ENCODE assay signal across 20 cellular contexts in genomic region chr12:124821252-124822200, GRCh38. TPM values are rescaled to one million over a fixed set of nuclear protein-coding genes. Genes with fewer than 3 reads are reported as not detected.
DNase-seq lines count a peak whose midpoint lies in the region; ATAC-seq, FAIRE-seq and TF ChIP-seq lines count a peak whose summit lies in the region.
"Had no signal": no experiment of that assay in that cellular context is flagged by ENCODE, and none has a peak within 500 bp of the region (broad histone marks: within the 10 kb centered on the region; RNA-seq: fewer than 3 reads in every experiment).

No MANE protein-coding gene starts in this region.

- H3K14ac ChIP-seq in H1 (ENCODE audit: insufficient read length) = no peak overlapping the region

- no peak overlapping the region for H4K91ac ChIP-seq in H1 (replicated peaks; ENCODE audit: insufficient read length, low read length)

- no peaks in the 10 kb centered on the region; the same call in 1 of the 2 replicates for H3K23me2 ChIP-seq in H1 (ENCODE audit: low read depth, low read length)

- peaks cover 18% of the 10 kb centered on the region for H3K79me1 ChIP-seq in H1 (ENCODE audit: low read depth, low read length)

- no peak for FAIRE-seq in H1 (lab: Jason Lieb, UNC)
- FAIRE-seq: A204.1, GM12878, GM18507 had no signal

- no peaks in the 10 kb centered on the region for H3K9me3 ChIP-seq in H1 (ENCODE audit: insufficient read depth in 2 of 2, low read depth in 1 of 2, low read length in 1 of 2)
- H3K9me3 ChIP-seq in right lobe of liver = no peaks in the 10 kb centered on the region
- H3K9me3 ChIP-seq in SK-N-SH = no peaks in the 10 kb centered on the region
- H3K9me3 ChIP-seq: BLaER1 treated with 17β-estradiol and CSF1 and Interleukin-3, amounts not matched to agents 10 nM and 100 nM had no signal

- no peaks in the 10 kb centered on the region for H3K9me2 ChIP-seq in SK-N-SH

- ATAC-seq in right lobe of liver = peak; percentile 70 to 89 (median 83)
- ATAC-seq in sciatic nerve = no peak
- ATAC-seq in HG02970 (IDR thresholded peaks at IDR 0.05; ENCODE audit: low FRiP score, unreplicated experiment) = no peak
- ATAC-seq: GM12878 had no signal

- peaks cover 3 to 14% (median 10%) of the 10 kb centered on the region in 4 experiments for H3K4me1 ChIP-seq in H1 (replicated peaks in 1 of 4; ENCODE audit: control insufficient read depth in 3 of 4, insufficient read depth in 4 of 4, low read length in 3 of 4)
- peaks cover 0 to 54% (median 23%) of the 10 kb centered on the region in 4 donors for H3K4me1 ChIP-seq in right lobe of liver
- H3K4me1 ChIP-seq in SK-N-SH (ENCODE audit: control insufficient read depth in 1 of 2, insufficient read depth in 2 of 2, low read depth in 1 of 2, low read length in 1 of 2) = peaks cover 0 to 2% of the 10 kb centered on the region in 2 experiments; a peak in 1 of 4 replicates

- TF ChIP-seq CTCF in 22Rv1 (IDR thresholded peaks at IDR 0.05) = no peak
- TF ChIP-seq CTCF in H1 (IDR thresholded peaks at IDR 0.05; ENCODE audit: control extremely low read depth in 1 of 3, insufficient read depth in 1 of 3, low read depth in 1 of 3, low read length in 3 of 3) = no peak
- no peak for TF ChIP-seq CTCF in right lobe of liver (IDR thresholded peaks at IDR 0.05)
- TF ChIP-seq CTCF in SK-N-SH (IDR thresholded peaks at IDR 0.05) = no peak

- DNase-seq in HuH-7 (ENCODE audit: low spot score) (peak; percentile 86), H1 (ENCODE audit: low read depth in 1 of 2, low spot score in 2 of 2) (no peak), right lobe of liver (peak; percentile 70 to 93 (median 85)), sciatic nerve (ENCODE audit: low spot score) (no peak), SK-N-SH (no peak), NCI-H1105 treated with DMSO at 0.1 percent for 48 hours (lab: John Stamatoyannopoulos, UW) (no peak)
- DNase-seq: CD8-positive, alpha-beta memory T cell; GDM1; HFFc6; NCI-H1930; NCI-H2171; NCI-H446; OCI-M1; SIG-M5 had no signal

- no peak overlapping the region; the same call in 1 of the 2 replicates for H2BK5ac ChIP-seq in H1 (ENCODE audit: low read depth, low read length)

- no peak overlapping the region for H3K23ac ChIP-seq in H1 (ENCODE audit: insufficient read length)

- H3K4me3 ChIP-seq in H1 (ENCODE audit: extremely low read depth in 1 of 4, insufficient read depth in 2 of 4, low read depth in 3 of 4, low read length in 4 of 4) (no peak overlapping the region), right lobe of liver (peak overlapping the region in 2 of 3 donors; percentile 25), SK-N-SH (ENCODE audit: low read depth in 2 of 2, low read length in 1 of 2) (no peak overlapping the region)
- H3K4me3 ChIP-seq: BLaER1 treated with 17β-estradiol and CSF1 and Interleukin-3, amounts not matched to agents 10 nM and 100 nM; GM12878 had no signal

- H4K20me1 ChIP-seq in H1 (replicated peaks in 1 of 2; ENCODE audit: control insufficient read depth in 1 of 2, insufficient read depth in 2 of 2, low read length in 2 of 2) = peaks cover 0 to 6% of the 10 kb centered on the region in 2 experiments
- H4K20me1 ChIP-seq in SK-N-SH (ENCODE audit: insufficient read depth) = no peaks in the 10 kb centered on the region

- peak overlapping the region; percentile 90; the same call in 1 of the 2 replicates for H2AK5ac ChIP-seq in H1 (ENCODE audit: low read depth, low read length)

- H3K56ac ChIP-seq in H1 (replicated peaks; ENCODE audit: insufficient read length, low read depth, low read length) = no peak overlapping the region

- no peak for TF ChIP-seq POLR2A in H1 (IDR thresholded peaks at IDR 0.05; ENCODE audit: control extremely low read depth in 1 of 2, low read depth in 2 of 2, low read length in 2 of 2)
- TF ChIP-seq POLR2A in right lobe of liver (IDR thresholded peaks at IDR 0.05) = peak; percentile 44

- H3K27me3 ChIP-seq in H1 (replicated peaks in 1 of 4; ENCODE audit: control insufficient read depth in 3 of 4, extremely low read depth in 1 of 4, insufficient read depth in 3 of 4, low read length in 3 of 4) (no peaks in the 10 kb centered on the region), right lobe of liver (no peaks in the 10 kb centered on the region), SK-N-SH (ENCODE audit: insufficient read depth) (no peaks in the 10 kb centered on the region)
- H3K27me3 ChIP-seq: BLaER1 treated with 17β-estradiol and CSF1 and Interleukin-3, amounts not matched to agents 10 nM and 100 nM had no signal

- CTCF ChIA-PET in H1 (lab: Charles Lee; ENCODE audit: partially characterized antibody) (no interaction called here), SK-N-SH (lab: Yijun Ruan, JAX) (no interaction called here)

- POLR2A ChIA-PET in H1 (lab: Charles Lee; ENCODE audit: partially characterized antibody) (interaction anchor here (0.5 to 1.7 kb wide), 2 partner anchors 88 to 168 kb away, joined by 3 to 4 read pairs; no protein-coding TSS in a partner anchor), SK-N-SH (lab: Yijun Ruan, JAX) (no interaction called here)

- H3K36me3 ChIP-seq in H1 (ENCODE audit: control insufficient read depth in 2 of 4, insufficient read depth in 4 of 4, low read length in 3 of 4) (no peaks in the 10 kb centered on the region), right lobe of liver (no peaks in the 10 kb centered on the region), SK-N-SH (replicated peaks in 1 of 2; ENCODE audit: control insufficient read depth in 1 of 2, insufficient read depth in 2 of 2, low read length in 1 of 2) (no peaks in the 10 kb centered on the region)

- H3K79me2 ChIP-seq in H1 (ENCODE audit: control insufficient read depth in 1 of 2, insufficient read depth in 2 of 2, low read length in 2 of 2) (peaks cover 0 to 5% of the 10 kb centered on the region in 2 experiments; a peak in 2 of 4 replicates), SK-N-SH (ENCODE audit: insufficient read depth) (no peaks in the 10 kb centered on the region)

- no peak overlapping the region for H2BK20ac ChIP-seq in H1 (ENCODE audit: low read length)

- H2BK15ac ChIP-seq in H1 (ENCODE audit: low read length) = 0 out of 2 replicates have a peak overlapping the region, but pooled peaks have one; percentile 31

- H2AFZ ChIP-seq in H1 (ENCODE audit: low read length) = no peak overlapping the region
- no peak overlapping the region for H2AFZ ChIP-seq in SK-N-SH (ENCODE audit: low read depth)

- no peak overlapping the region; the same call in 1 of the 2 replicates for H3K18ac ChIP-seq in H1 (ENCODE audit: extremely low read depth, low read length)

- H3K9ac ChIP-seq in H1 (replicated peaks in 1 of 4; ENCODE audit: extremely low read depth in 1 of 4, low read depth in 3 of 4, low read length in 3 of 4) (no peak overlapping the region), SK-N-SH (no peak overlapping the region)
- H3K9ac ChIP-seq: BLaER1 treated with 17β-estradiol and CSF1 and Interleukin-3, amounts not matched to agents 10 nM and 100 nM had no signal

- H3K27ac ChIP-seq in 22Rv1 = peak overlapping the region; percentile 39; the same call in 1 of the 2 replicates
- H3K27ac ChIP-seq in H1 (ENCODE audit: low read depth, low read length) = no peak overlapping the region
- H3K27ac ChIP-seq in right lobe of liver = peak overlapping the region; percentile 89 to 96 (median 92)
- H3K27ac ChIP-seq in SK-N-SH (ENCODE audit: low read depth in 2 of 2, low read length in 1 of 2) = no peak overlapping the region
- H3K27ac ChIP-seq: BLaER1 treated with 17β-estradiol and CSF1 and Interleukin-3, amounts not matched to agents 10 nM and 100 nM had no signal

- H2BK12ac ChIP-seq in H1 (ENCODE audit: low read depth, low read length) = peak overlapping the region; percentile 60; the same call in 1 of the 2 replicates

- TF ChIP-seq RAD21 in H1 (IDR thresholded peaks at IDR 0.05 in 1 of 2, conservative IDR thresholded peaks at IDR 0.05 in 1 of 2; ENCODE audit: low read depth in 2 of 2, low read length in 2 of 2) (no peak), SK-N-SH (IDR thresholded peaks at IDR 0.05; ENCODE audit: low read length) (no peak)

- H4K5ac ChIP-seq in H1 (ENCODE audit: insufficient read length, low read depth, low read length) = no peak overlapping the region

- H3F3A ChIP-seq in SK-N-SH (replicated peaks; ENCODE audit: insufficient read depth) = no peaks in the 10 kb centered on the region

- H2BK120ac ChIP-seq in H1 (replicated peaks; ENCODE audit: low read depth, low read length) = no peak overlapping the region

- no peak for TF ChIP-seq EP300 in H1 (IDR thresholded peaks at IDR 0.05; ENCODE audit: borderline replicate concordance in 1 of 2, low read depth in 2 of 2, low read length in 2 of 2)
- no peak for TF ChIP-seq EP300 in SK-N-SH (IDR thresholded peaks at IDR 0.05; ENCODE audit: borderline replicate concordance in 1 of 2, low read depth in 1 of 2, low read length in 1 of 2)

- intact Hi-C loops in right lobe of liver (cut with DNase I) = no loop called here
- intact Hi-C loops in sciatic nerve (cut with DNase I) = no loop called here

- WGBS in H1 (ENCODE audit: extremely low coverage in 1 of 2, insufficient coverage in 1 of 2, insufficient read length in 1 of 2, insufficient replicate concordance in 2 of 2, low coverage in 1 of 2, low lambda C conversion rate in 2 of 2, missing lambda C conversion rate in 1 of 2), 2 experiments = 95% methylated on average over 16 of the region's 16 CpGs; no CpG with 5 or more reads in 1 of the 2 experiments
- 27% methylated on average over 9 of the region's 16 CpGs for WGBS in right lobe of liver (ENCODE audit: insufficient coverage, low coverage, low lambda C conversion rate, missing lambda C conversion rate)
- WGBS in SK-N-SH (ENCODE audit: low lambda C conversion rate) = 91% methylated on average over 16 of the region's 16 CpGs

- no peak overlapping the region for H3K4me2 ChIP-seq in H1 (ENCODE audit: insufficient read depth in 1 of 2, low read depth in 2 of 2, low read length in 2 of 2)
- H3K4me2 ChIP-seq in SK-N-SH = no peak overlapping the region
- H3K4me2 ChIP-seq: BLaER1 treated with 17β-estradiol and CSF1 and Interleukin-3, amounts not matched to agents 10 nM and 100 nM had no signal

- no peak overlapping the region for H4K8ac ChIP-seq in H1 (ENCODE audit: extremely low read depth, insufficient read depth, low read length)

- H3K4ac ChIP-seq in H1 (replicated peaks; ENCODE audit: insufficient read length, low read depth, low read length) = no peak overlapping the region

RNA-seq across cellular contexts. Expression of gene SCARB1, which starts 42.1 kb away (rescaled TPM):
- 57.1 and 58.0 TPM in 2 replicates for total RNA-seq in H1 (2021; fragmentation: NEBNext Ultra II Directional; extraction: Animal tissue kit (Norgen Biotek cat#: 25700))
- 45.3 and 70.7 TPM in 2 replicates for polyA plus RNA-seq in H1 (2011; rRNA removed)
- polyA plus RNA-seq in H1 (2011; cell fraction: cytosol; rRNA removed) = 49.4 TPM
- 108 TPM for polyA plus RNA-seq in H1 (2011; cell fraction: nucleus; rRNA removed)
- 52.4 to 76.7 TPM (median 66.8 TPM) in 4 replicates for polyA plus RNA-seq in H1 (2012, experiment 1 of 2)
- 40.2 TPM for polyA plus RNA-seq in H1 (2012, experiment 2 of 2)
- polyA plus RNA-seq in H1 (2013, experiment 1 of 2) = 81.2 TPM
- 90.5 TPM for polyA plus RNA-seq in H1 (2013, experiment 2 of 2)
- polyA minus RNA-seq in H1 (2011; rRNA and poly(A)+ RNA removed) = 52.9 and 55.6 TPM in 2 replicates
- 28.3 TPM for polyA minus RNA-seq in H1 (2011; cell fraction: cytosol; rRNA and poly(A)+ RNA removed)
- 31.4 TPM for polyA minus RNA-seq in H1 (2011; cell fraction: nucleus; rRNA and poly(A)+ RNA removed)
- 100 to 1,000 TPM; 128 to 359 (median 214) TPM for total RNA-seq in right lobe of liver
- total RNA-seq in sciatic nerve = 69.2 TPM
- 12.8 and 33.0 TPM in 2 replicates for polyA plus RNA-seq in SK-N-SH (2012; rRNA removed)
- 17.4 and 25.1 TPM in 2 replicates for polyA plus RNA-seq in SK-N-SH (2012; cell fraction: cytosol; rRNA removed)
- 36.4 and 45.3 TPM in 2 replicates for polyA plus RNA-seq in SK-N-SH (2012; cell fraction: nucleus; rRNA removed)

Comparison
In these comparisons a context has a peak if more than half of its experiments do, and no peak if none do; other contexts are left out.
1. H3K27ac ChIP-seq: peak in 22Rv1 (single experiment) and right lobe of liver (3 of 3); none in H1 (single experiment) and SK-N-SH (0 of 2).
2. DNase-seq: peak in HuH-7 (single experiment) and right lobe of liver (3 of 3); none in H1 (0 of 2), sciatic nerve (single experiment), SK-N-SH (single experiment) and NCI-H1105 treated with DMSO at 0.1 percent for 48 hours (single experiment).
3. H3K4me3 ChIP-seq: peak in right lobe of liver (2 of 3); none in H1 (0 of 4) and SK-N-SH (0 of 2).
4. ATAC-seq: peak in right lobe of liver (4 of 4); none in sciatic nerve (single experiment) and HG02970 (single experiment).